Comparison of ENCODE assay signal across 29 cellular contexts in genomic region chr3:177916461-177916860, GRCh38.
"Had no signal": no experiment of that assay in that cellular context is flagged by ENCODE, and none has a peak within 500 bp of the region (broad histone marks: within the 10 kb centered on the region; RNA-seq: fewer than 3 reads in every experiment).

No MANE protein-coding gene starts in this region.

- DNase-seq: hypothalamus; immature natural killer cell; left ventricle myocardium inferior; midbrain; mucosa of descending colon; naive thymus-derived CD4-positive, alpha-beta T cell; ovary; posterior cingulate gyrus; retina; right cardiac atrium; stimulated activated CD4-positive, alpha-beta T cell treated with anti-CD3 and anti-CD28 coated beads, Interleukin-12 subunit alpha, Interleukin-12 subunit beta, amount 100 ng/mL, for 4 hours; stimulated activated CD4-positive, alpha-beta T cell treated with anti-CD3 and anti-CD28 coated beads, Interleukin-15, amount 100 ng/mL, for 24 hours; stimulated activated CD4-positive, alpha-beta T cell treated with anti-CD3 and anti-CD28 coated beads, Interleukin-2, amount 100 ng/mL, for 24 hours; stimulated activated CD4-positive, alpha-beta T cell treated with anti-CD3 and anti-CD28 coated beads, Interleukin-4, amount 100 ng/mL, for 1 hour; stimulated activated naive B cell treated with anti-CD40 and anti-IgM and Interleukin-4, amounts not matched to agents 10 μg/mL and 1 μg/mL and 100 μg/mL, for 72 hours; stimulated activated naive CD8-positive, alpha-beta T cell treated with anti-CD3 and anti-CD28 coated beads, Interleukin-15, Interleukin-2, amounts not matched to agents 100 U/mL and 50 U/mL, for 24 hours; stomach; testis; thyroid gland; transverse colon had no signal

- ATAC-seq: mucosa of descending colon; naive thymus-derived CD4-positive, alpha-beta T cell; right cardiac atrium; sciatic nerve; stimulated activated naive B cell treated with anti-CD40 and anti-IgM and Interleukin-4, amounts not matched to agents 10 μg/mL and 1 μg/mL and 100 μg/mL, for 72 hours; stimulated activated naive CD8-positive, alpha-beta T cell treated with anti-CD3 and anti-CD28 coated beads, Interleukin-15, Interleukin-2, amounts not matched to agents 100 U/mL and 50 U/mL, for 24 hours had no signal

- H3K27ac Mint-ChIP-seq: memory B cell; natural killer cell treated with Interleukin-12 subunit alpha and Interleukin-12 subunit beta and Interleukin-15 and Interleukin-18, amount 100 ng/mL, for 72 hours; stimulated activated naive B cell treated with anti-CD40 and anti-IgM and Interleukin-4, amounts not matched to agents 10 μg/mL and 1 μg/mL and 100 μg/mL, for 72 hours had no signal

- H3K4me1 ChIP-seq: left ventricle myocardium inferior, prostate gland, stomach, testis, thyroid gland, transverse colon, upper lobe of left lung, vagina had no signal

- H3K9me3 Mint-ChIP-seq: memory B cell had no signal

- H3K27me3 Mint-ChIP-seq: memory B cell; naive thymus-derived CD4-positive, alpha-beta T cell; natural killer cell treated with Interleukin-12 subunit alpha and Interleukin-12 subunit beta and Interleukin-15 and Interleukin-18, amount 100 ng/mL, for 72 hours; stimulated activated naive B cell treated with anti-CD40 and anti-IgM and Interleukin-4, amounts not matched to agents 10 μg/mL and 1 μg/mL and 100 μg/mL, for 72 hours had no signal

- H3K4me3 ChIP-seq: left ventricle myocardium inferior, lung, mucosa of descending colon, ovary, prostate gland, skin epidermis, stomach, testis, thyroid gland, transverse colon, upper lobe of left lung, vagina had no signal

- H3K9me3 ChIP-seq: mucosa of descending colon, ovary, prostate gland, stomach, testis, thyroid gland, transverse colon, upper lobe of left lung had no signal

- H3K27ac ChIP-seq: left ventricle myocardium inferior, ovary, prostate gland, skin epidermis, stomach, testis, thyroid gland, transverse colon, upper lobe of left lung, vagina had no signal

- H3K4me3 Mint-ChIP-seq: immature natural killer cell; memory B cell; naive thymus-derived CD4-positive, alpha-beta T cell; natural killer cell treated with Interleukin-12 subunit alpha and Interleukin-12 subunit beta and Interleukin-15 and Interleukin-18, amount 100 ng/mL, for 72 hours; stimulated activated naive B cell treated with anti-CD40 and anti-IgM and Interleukin-4, amounts not matched to agents 10 μg/mL and 1 μg/mL and 100 μg/mL, for 72 hours had no signal

- H3K4me1 Mint-ChIP-seq: immature natural killer cell, memory B cell had no signal

- H3K36me3 ChIP-seq: left ventricle myocardium inferior, ovary, prostate gland, stomach, thyroid gland, transverse colon, upper lobe of left lung, vagina had no signal

- H3K27me3 ChIP-seq: ovary, stomach, testis, thyroid gland, transverse colon, upper lobe of left lung, vagina had no signal

- H3K36me3 Mint-ChIP-seq: immature natural killer cell; memory B cell; stimulated activated naive B cell treated with anti-CD40 and anti-IgM and Interleukin-4, amounts not matched to agents 10 μg/mL and 1 μg/mL and 100 μg/mL, for 72 hours had no signal

- FAIRE-seq: islet of Langerhans had no signal
